ENCODE assay signal across 8 cellular contexts in the genomic region with DNA sequence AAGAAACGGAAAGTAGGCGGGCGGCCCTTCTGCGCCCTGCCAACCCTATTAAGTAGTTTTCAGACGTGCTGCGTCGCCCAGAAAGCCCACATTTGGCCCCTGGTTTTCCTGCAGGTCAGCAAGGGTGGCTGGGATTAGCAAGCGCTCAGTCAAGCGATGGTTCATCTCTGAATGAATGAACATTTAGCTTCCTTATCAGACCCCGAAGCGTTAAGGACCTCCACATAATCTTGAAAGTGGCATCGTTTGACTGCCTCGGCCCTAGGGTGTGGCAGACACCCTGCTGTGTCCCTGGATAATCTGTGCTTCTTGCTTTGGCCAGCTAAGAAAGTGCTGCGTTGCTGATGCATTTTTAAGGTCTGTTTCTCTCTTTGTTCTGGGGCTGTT. TPM values are rescaled to one million over a fixed set of nuclear protein-coding genes. Genes with fewer than 3 reads are reported as not detected.
DNase-seq lines count a peak whose midpoint lies in the region; ATAC-seq, FAIRE-seq and TF ChIP-seq lines count a peak whose summit lies in the region.

No MANE protein-coding gene starts in this region.

- peak overlapping the region; percentile 80 for H3K27ac Mint-ChIP-seq in activated CD8-positive, alpha-beta memory T cell treated with anti-CD3 and anti-CD28 coated beads, Interleukin-2, amount 10 ng/mL, durations not matched to agents 7 days and 5 days

- intact Hi-C loops in PC-9 (cut with micrococcal nuclease; ENCODE audit: unreplicated experiment) = loop anchor here (1.0 kb wide), 1 partner anchor 21 kb away; the partner anchor contains the start of gene TOR1A
- intact Hi-C loops in esophagus muscularis mucosa (cut with DNase I) = no loop called here
- intact Hi-C loops in prostate gland (cut with DNase I) = no loop called here

- peak; percentile 3 for ATAC-seq in activated CD8-positive, alpha-beta memory T cell treated with anti-CD3 and anti-CD28 coated beads, Interleukin-2, amount 10 ng/mL, durations not matched to agents 7 days and 5 days
- ATAC-seq in GM19324 (IDR thresholded peaks at IDR 0.05; ENCODE audit: low FRiP score, unreplicated experiment) = no peak

- POLR2A ChIA-PET in PC-9 (lab: Charles Lee; ENCODE audit: unreplicated experiment) = interaction anchor here (0.6 kb wide), 1 partner anchor 97 kb away, joined by 6 read pairs; no protein-coding TSS in a partner anchor

- no TSS peak for BruUV-seq in PC-9 (replicated peaks; lab: Mats Ljungman, UMichigan)

- peak overlapping the region; percentile 77 for H3K4me3 Mint-ChIP-seq in activated CD8-positive, alpha-beta memory T cell treated with anti-CD3 and anti-CD28 coated beads, Interleukin-2, amount 10 ng/mL, durations not matched to agents 7 days and 5 days

- TF ChIP-seq CTCF in PC-9 (conservative IDR thresholded peaks at IDR 0.05) = no peak
- TF ChIP-seq CTCF in esophagus muscularis mucosa (IDR thresholded peaks at IDR 0.05) = no peak
- TF ChIP-seq CTCF in prostate gland (IDR thresholded peaks at IDR 0.05) = no peak

- H3F3A ChIP-seq in PC-9 (ENCODE audit: insufficient read depth, low read depth) = peaks cover 12% of the 10 kb centered on the region; the same call in 1 of the 2 replicates

- no peaks in the 10 kb centered on the region for H4K20me1 ChIP-seq in PC-9 (ENCODE audit: insufficient read depth)

- no peak for TF ChIP-seq EP300 in esophagus muscularis mucosa (IDR thresholded peaks at IDR 0.05)

- no peak overlapping the region for H3K27ac ChIP-seq in PC-9
- H3K27ac ChIP-seq in esophagus muscularis mucosa (replicated peaks in 1 of 4) = peak overlapping the region; percentile 85 to 94 (median 89)
- H3K27ac ChIP-seq in prostate gland = peak overlapping the region; percentile 89

- H2AFZ ChIP-seq in PC-9 = peak overlapping the region; percentile 80

- no peaks in the 10 kb centered on the region for H3K27me3 Mint-ChIP-seq in activated CD8-positive, alpha-beta memory T cell treated with anti-CD3 and anti-CD28 coated beads, Interleukin-2, amount 10 ng/mL, durations not matched to agents 7 days and 5 days

- no peaks in the 10 kb centered on the region for H3K36me3 ChIP-seq in PC-9 (ENCODE audit: low read depth)
- peaks cover 9 to 31% (median 22%) of the 10 kb centered on the region in 4 donors for H3K36me3 ChIP-seq in esophagus muscularis mucosa
- H3K36me3 ChIP-seq in prostate gland = no peaks in the 10 kb centered on the region

- peaks cover 11% of the 10 kb centered on the region for H3K79me2 ChIP-seq in PC-9 (ENCODE audit: low read depth)

- peak overlapping the region; percentile 98 for H3K4me2 ChIP-seq in PC-9

- WGBS in esophagus muscularis mucosa = 2% methylated on average over 7 of the region's 14 CpGs
- WGBS in prostate gland = 1% methylated on average over 14 of the region's 14 CpGs

- TF ChIP-seq POLR2A in esophagus muscularis mucosa (IDR thresholded peaks at IDR 0.05; ENCODE audit: low read depth) (no peak), prostate gland (IDR thresholded peaks at IDR 0.05) (no peak)

- H3K36me3 Mint-ChIP-seq in activated CD8-positive, alpha-beta memory T cell treated with anti-CD3 and anti-CD28 coated beads, Interleukin-2, amount 10 ng/mL, durations not matched to agents 7 days and 5 days = peaks cover 31% of the 10 kb centered on the region

- H3K9me3 ChIP-seq in PC-9 (ENCODE audit: insufficient read depth, low read depth) (no peaks in the 10 kb centered on the region), esophagus muscularis mucosa (no peaks in the 10 kb centered on the region), prostate gland (no peaks in the 10 kb centered on the region)

- no peaks in the 10 kb centered on the region for H3K9me2 ChIP-seq in PC-9 (ENCODE audit: insufficient read depth)

- H3K4me1 ChIP-seq in PC-9 (replicated peaks; ENCODE audit: insufficient read depth) (peaks cover 7% of the 10 kb centered on the region), esophagus muscularis mucosa (peaks cover 10 to 31% (median 20%) of the 10 kb centered on the region in 4 donors), prostate gland (replicated peaks) (peaks cover 5% of the 10 kb centered on the region)

- peak overlapping the region; percentile 93 for H3K4me3 ChIP-seq in PC-9
- H3K4me3 ChIP-seq in esophagus muscularis mucosa = peak overlapping the region; percentile 78 to 95 (median 85)
- peak overlapping the region; percentile 92 to 98 for H3K4me3 ChIP-seq in prostate gland

- FAIRE-seq in urothelium cell line (lab: Jason Lieb, UNC) = no peak

- no peaks in the 10 kb centered on the region for H3K9me3 Mint-ChIP-seq in activated CD8-positive, alpha-beta memory T cell treated with anti-CD3 and anti-CD28 coated beads, Interleukin-2, amount 10 ng/mL, durations not matched to agents 7 days and 5 days (ENCODE audit: low read depth)

- CTCF ChIA-PET in activated CD8-positive, alpha-beta memory T cell treated with anti-CD3 and anti-CD28 coated beads, Interleukin-2, amount 10 ng/mL, durations not matched to agents 7 days and 5 days (lab: Charles Lee) = interaction anchor here (0.7 to 1.0 kb wide), 5 partner anchors 18 to 433 kb away, joined by 3 to 5 read pairs (median 3); no protein-coding TSS in a partner anchor
- CTCF ChIA-PET in PC-9 (lab: Charles Lee) = interaction anchor here (0.5 kb wide), 1 partner anchor 253 kb away, joined by 7 read pairs; no protein-coding TSS in a partner anchor

- DNase-seq in activated CD8-positive, alpha-beta memory T cell treated with anti-CD3 and anti-CD28 coated beads, Interleukin-2, amount 10 ng/mL, durations not matched to agents 7 days and 5 days = no peak
- no peak for DNase-seq in activated CD8-positive, alpha-beta memory T cell treated with anti-CD3 and anti-CD28 coated beads, Interleukin-2, amount 50 U/mL, for 4 hours
- DNase-seq in PC-9 (peak in 1 of 2 experiments; percentile 31), esophagus muscularis mucosa (ENCODE audit: extremely low spot score) (no peak), prostate gland (ENCODE audit: low spot score) (no peak), NCI-H2107 (lab: John Stamatoyannopoulos, UW) (no peak), urothelium cell line (ENCODE audit: low spot score) (no peak)

- H3K27me3 ChIP-seq in PC-9 (ENCODE audit: insufficient read depth, low read depth) (no peaks in the 10 kb centered on the region), esophagus muscularis mucosa (no peaks in the 10 kb centered on the region), prostate gland (replicated peaks; ENCODE audit: insufficient read depth) (no peaks in the 10 kb centered on the region)

- peaks cover 38% of the 10 kb centered on the region for H3K4me1 Mint-ChIP-seq in activated CD8-positive, alpha-beta memory T cell treated with anti-CD3 and anti-CD28 coated beads, Interleukin-2, amount 10 ng/mL, durations not matched to agents 7 days and 5 days

RNA-seq across cellular contexts. Expression of gene TOR1B, which starts 0.7 kb away (rescaled TPM):
- total RNA-seq in activated CD8-positive, alpha-beta memory T cell treated with anti-CD3 and anti-CD28 coated beads, Interleukin-2, amount 10 ng/mL, durations not matched to agents 7 days and 5 days = 10 to 100 TPM; 30.1 to 31.5 TPM
- total RNA-seq in PC-9 (2021) (26.5 and 30.5 TPM in 2 replicates), esophagus muscularis mucosa (10 to 100 TPM; 24.5 to 29.0 (median 26.0) TPM), prostate gland (10 to 100 TPM; 31.4 to 35.7 TPM)

RNA-seq across cellular contexts. Expression of gene TOR1A, which starts 20.3 kb away (rescaled TPM):
- total RNA-seq in activated CD8-positive, alpha-beta memory T cell treated with anti-CD3 and anti-CD28 coated beads, Interleukin-2, amount 10 ng/mL, durations not matched to agents 7 days and 5 days = 10 to 100 TPM; 56.1 to 69.6 TPM
- total RNA-seq in PC-9 (2021) (33.8 and 43.5 TPM in 2 replicates), esophagus muscularis mucosa (10 to 100 TPM; 29.7 to 46.4 (median 34.4) TPM), prostate gland (10 to 100 TPM; 37.1 to 41.2 TPM)

RNA-seq across cellular contexts. Expression of gene C9orf78, which starts 31.4 kb away (rescaled TPM):
- 10 to 100 TPM; 77.7 to 90.2 TPM for total RNA-seq in activated CD8-positive, alpha-beta memory T cell treated with anti-CD3 and anti-CD28 coated beads, Interleukin-2, amount 10 ng/mL, durations not matched to agents 7 days and 5 days
- 39.2 and 51.7 TPM in 2 replicates for total RNA-seq in PC-9 (2021)
- 100 to 1,000 TPM in 1 of 4 donors, 10 to 100 TPM in 3; 47.3 to 139 (median 62.6) TPM for total RNA-seq in esophagus muscularis mucosa
- total RNA-seq in prostate gland = 10 to 100 TPM; 63.7 to 76.8 TPM

RNA-seq across cellular contexts. Expression of gene USP20, which starts 31.6 kb away (rescaled TPM):
- 100 to 1,000 TPM; 114 to 155 TPM for total RNA-seq in activated CD8-positive, alpha-beta memory T cell treated with anti-CD3 and anti-CD28 coated beads, Interleukin-2, amount 10 ng/mL, durations not matched to agents 7 days and 5 days
- total RNA-seq in PC-9 (2021) (22.1 and 27.8 TPM in 2 replicates), esophagus muscularis mucosa (10 to 100 TPM; 31.1 to 45.3 (median 38.7) TPM), prostate gland (10 to 100 TPM; 34.8 to 53.5 TPM)

RNA-seq across cellular contexts. Expression of gene PTGES, which starts 50.8 kb away (rescaled TPM):
- not detected for total RNA-seq in activated CD8-positive, alpha-beta memory T cell treated with anti-CD3 and anti-CD28 coated beads, Interleukin-2, amount 10 ng/mL, durations not matched to agents 7 days and 5 days
- total RNA-seq in PC-9 (2021) = 116 and 119 TPM in 2 replicates
- 1 to 10 TPM; 1.7 to 4.6 (median 4.3) TPM for total RNA-seq in esophagus muscularis mucosa
- total RNA-seq in prostate gland = 10 to 100 TPM in 1 of 2 donors, 1 to 10 TPM in 1; 3.9 to 19.9 TPM
